Comparison of ENCODE assay signal across 7 cellular contexts in genomic region chr3:184320099-184320445, GRCh38. TPM values are rescaled to one million over a fixed set of nuclear protein-coding genes. Genes with fewer than 3 reads are reported as not detected.
DNase-seq lines count a peak whose midpoint lies in the region; ATAC-seq and TF ChIP-seq lines count a peak whose summit lies in the region.
"Had no signal": no experiment of that assay in that cellular context is flagged by ENCODE, and none has a peak within 500 bp of the region (broad histone marks: within the 10 kb centered on the region; RNA-seq: fewer than 3 reads in every experiment).

No MANE protein-coding gene starts in this region.

- no peak for TF ChIP-seq POLR2A in uterus (IDR thresholded peaks at IDR 0.05)

- peaks cover 58% of the 10 kb centered on the region for H3K4me1 Mint-ChIP-seq in activated naive CD8-positive, alpha-beta T cell treated with anti-CD3 and anti-CD28 coated beads, Interleukin-2, amount 50 U/mL, for 24 hours

- DNase-seq in ACHN (peak; percentile 93), NCI-H1105 (lab: John Stamatoyannopoulos, UW) (peak; percentile 63), left lobe of liver (ENCODE audit: low spot score) (peak; percentile 98), uterus (peak; percentile 97)
- DNase-seq in activated naive CD8-positive, alpha-beta T cell treated with anti-CD3 and anti-CD28 coated beads, Interleukin-2, amount 50 U/mL, for 24 hours = peak; percentile 56

- no peaks in the 10 kb centered on the region for H3K9me3 Mint-ChIP-seq in activated naive CD8-positive, alpha-beta T cell treated with anti-CD3 and anti-CD28 coated beads, Interleukin-2, amount 50 U/mL, for 24 hours
- H3K9me3 Mint-ChIP-seq: memory B cell had no signal

- no peaks in the 10 kb centered on the region for H3K27me3 ChIP-seq in uterus

- no peaks in the 10 kb centered on the region for H3K27me3 Mint-ChIP-seq in activated naive CD8-positive, alpha-beta T cell treated with anti-CD3 and anti-CD28 coated beads, Interleukin-2, amount 50 U/mL, for 24 hours
- H3K27me3 Mint-ChIP-seq: memory B cell had no signal

- H3K4me3 Mint-ChIP-seq in activated naive CD8-positive, alpha-beta T cell treated with anti-CD3 and anti-CD28 coated beads, Interleukin-2, amount 50 U/mL, for 24 hours = no peak overlapping the region
- H3K4me3 Mint-ChIP-seq: memory B cell had no signal

- H3K36me3 ChIP-seq in uterus = no peaks in the 10 kb centered on the region

- H3K4me1 ChIP-seq in uterus = peaks cover 0 to 21% of the 10 kb centered on the region in 2 donors

- peak overlapping the region; percentile 56 for H3K27ac Mint-ChIP-seq in activated naive CD8-positive, alpha-beta T cell treated with anti-CD3 and anti-CD28 coated beads, Interleukin-2, amount 50 U/mL, for 24 hours
- H3K27ac Mint-ChIP-seq: memory B cell had no signal

- TF ChIP-seq CTCF in uterus (IDR thresholded peaks at IDR 0.05) = no peak

- peak overlapping the region; percentile 84 to 86 for H3K27ac ChIP-seq in uterus

- no peaks in the 10 kb centered on the region for H3K9me3 ChIP-seq in uterus

- intact Hi-C loops in uterus (cut with DNase I; ENCODE audit: low total_unique reads) = no loop called here

- in situ Hi-C loops in ACHN (cut with HindIII; ENCODE audit: low pct_ligation_motif_present, low pct_unique_long_range_greater_than_20kb, low sequenced_read_pairs) = no loop called here

- no peak overlapping the region for H3K4me3 ChIP-seq in uterus

- peak; percentile 75 for ATAC-seq in activated naive CD8-positive, alpha-beta T cell treated with anti-CD3 and anti-CD28 coated beads, Interleukin-2, amount 50 U/mL, for 24 hours
- ATAC-seq in left lobe of liver (peak; percentile 74), HG02973 (IDR thresholded peaks at IDR 0.05; ENCODE audit: unreplicated experiment) (no peak)

- peaks cover 75% of the 10 kb centered on the region for H3K36me3 Mint-ChIP-seq in activated naive CD8-positive, alpha-beta T cell treated with anti-CD3 and anti-CD28 coated beads, Interleukin-2, amount 50 U/mL, for 24 hours (ENCODE audit: low read depth)

RNA-seq across cellular contexts. Expression of gene EIF4G1, which starts 5.7 kb away (rescaled TPM):
- total RNA-seq in left lobe of liver = 341 TPM
- total RNA-seq in uterus = 100 to 1,000 TPM; 133 to 269 (median 170) TPM

RNA-seq across cellular contexts. Expression of gene FAM131A, which starts 17.3 kb away (rescaled TPM):
- total RNA-seq in left lobe of liver (2.5 TPM), uterus (10 to 100 TPM; 13.2 to 42.6 (median 36.8) TPM)

RNA-seq across cellular contexts. Expression of gene PSMD2, which starts 21.0 kb away (rescaled TPM):
- total RNA-seq in left lobe of liver (94.1 TPM), uterus (100 to 1,000 TPM; 117 to 275 (median 147) TPM)

RNA-seq across cellular contexts. Expression of gene CLCN2, which starts 41.3 kb away (rescaled TPM):
- total RNA-seq in left lobe of liver = 4.8 TPM
- 10 to 100 TPM in 2 of 4 donors, 1 to 10 TPM in 1, under 1 TPM in 1; 0.77 to 20.8 (median 7.3) TPM for total RNA-seq in uterus

RNA-seq across cellular contexts. Expression of gene POLR2H, which starts 41.4 kb away (rescaled TPM):
- total RNA-seq in left lobe of liver (33.9 TPM), uterus (100 to 1,000 TPM in 2 of 4 donors, 10 to 100 TPM in 2; 52.8 to 103 (median 82.7) TPM)
